2 cellular contexts compared by ENCODE assay signal in genomic region chr2:150911766-150912280, GRCh38.
TF ChIP-seq lines count a peak whose summit lies in the region.

No MANE protein-coding gene starts in this region.

TF ChIP-seq in SK-N-SH, 30 proteins besides CTCF, POLR2A, EP300 and RAD21 (continued from another document):
- no peak for TF ChIP-seq USF1 (IDR thresholded peaks at IDR 0.05; ENCODE audit: borderline replicate concordance, low read depth)
- no peak for TF ChIP-seq EZH2phosphoT487 (IDR thresholded peaks at IDR 0.05; ENCODE audit: borderline replicate concordance, low read depth)
- no peak for TF ChIP-seq GABPA (IDR thresholded peaks at IDR 0.05; ENCODE audit: low read depth)
- TF ChIP-seq ZBTB33 (IDR thresholded peaks at IDR 0.05; ENCODE audit: borderline replicate concordance, low read depth) = no peak
- TF ChIP-seq MXI1 (IDR thresholded peaks at IDR 0.05; ENCODE audit: low read depth, low read length) = no peak
- TF ChIP-seq GATA2 (CRISPR knock-in tag; IDR thresholded peaks at IDR 0.05) = no peak
- TF ChIP-seq, protein P1, sequence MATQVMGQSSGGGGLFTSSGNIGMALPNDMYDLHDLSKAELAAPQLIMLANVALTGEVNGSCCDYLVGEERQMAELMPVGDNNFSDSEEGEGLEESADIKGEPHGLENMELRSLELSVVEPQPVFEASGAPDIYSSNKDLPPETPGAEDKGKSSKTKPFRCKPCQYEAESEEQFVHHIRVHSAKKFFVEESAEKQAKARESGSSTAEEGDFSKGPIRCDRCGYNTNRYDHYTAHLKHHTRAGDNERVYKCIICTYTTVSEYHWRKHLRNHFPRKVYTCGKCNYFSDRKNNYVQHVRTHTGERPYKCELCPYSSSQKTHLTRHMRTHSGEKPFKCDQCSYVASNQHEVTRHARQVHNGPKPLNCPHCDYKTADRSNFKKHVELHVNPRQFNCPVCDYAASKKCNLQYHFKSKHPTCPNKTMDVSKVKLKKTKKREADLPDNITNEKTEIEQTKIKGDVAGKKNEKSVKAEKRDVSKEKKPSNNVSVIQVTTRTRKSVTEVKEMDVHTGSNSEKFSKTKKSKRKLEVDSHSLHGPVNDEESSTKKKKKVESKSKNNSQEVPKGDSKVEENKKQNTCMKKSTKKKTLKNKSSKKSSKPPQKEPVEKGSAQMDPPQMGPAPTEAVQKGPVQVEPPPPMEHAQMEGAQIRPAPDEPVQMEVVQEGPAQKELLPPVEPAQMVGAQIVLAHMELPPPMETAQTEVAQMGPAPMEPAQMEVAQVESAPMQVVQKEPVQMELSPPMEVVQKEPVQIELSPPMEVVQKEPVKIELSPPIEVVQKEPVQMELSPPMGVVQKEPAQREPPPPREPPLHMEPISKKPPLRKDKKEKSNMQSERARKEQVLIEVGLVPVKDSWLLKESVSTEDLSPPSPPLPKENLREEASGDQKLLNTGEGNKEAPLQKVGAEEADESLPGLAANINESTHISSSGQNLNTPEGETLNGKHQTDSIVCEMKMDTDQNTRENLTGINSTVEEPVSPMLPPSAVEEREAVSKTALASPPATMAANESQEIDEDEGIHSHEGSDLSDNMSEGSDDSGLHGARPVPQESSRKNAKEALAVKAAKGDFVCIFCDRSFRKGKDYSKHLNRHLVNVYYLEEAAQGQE (IDR thresholded peaks at IDR 0.05; ENCODE audit: low read depth, low read length) = no peak
- TF ChIP-seq, protein P2, sequence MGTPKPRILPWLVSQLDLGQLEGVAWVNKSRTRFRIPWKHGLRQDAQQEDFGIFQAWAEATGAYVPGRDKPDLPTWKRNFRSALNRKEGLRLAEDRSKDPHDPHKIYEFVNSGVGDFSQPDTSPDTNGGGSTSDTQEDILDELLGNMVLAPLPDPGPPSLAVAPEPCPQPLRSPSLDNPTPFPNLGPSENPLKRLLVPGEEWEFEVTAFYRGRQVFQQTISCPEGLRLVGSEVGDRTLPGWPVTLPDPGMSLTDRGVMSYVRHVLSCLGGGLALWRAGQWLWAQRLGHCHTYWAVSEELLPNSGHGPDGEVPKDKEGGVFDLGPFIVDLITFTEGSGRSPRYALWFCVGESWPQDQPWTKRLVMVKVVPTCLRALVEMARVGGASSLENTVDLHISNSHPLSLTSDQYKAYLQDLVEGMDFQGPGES (IDR thresholded peaks at IDR 0.05; ENCODE audit: low read depth, low read length) = no peak
- TF ChIP-seq FOXJ3 (CRISPR knock-in tag; IDR thresholded peaks at IDR 0.05) = no peak
- TF ChIP-seq FOSL2 (IDR thresholded peaks at IDR 0.05; ENCODE audit: borderline replicate concordance, low read depth) = no peak
- no peak for TF ChIP-seq TEAD4 (IDR thresholded peaks at IDR 0.05; ENCODE audit: borderline replicate concordance, insufficient read depth)

TF ChIP-seq in SK-N-SH treated with all-trans-retinoic acid at 6 μM for 48 hours, 23 proteins besides CTCF, POLR2A, EP300 and RAD21 (continued from another document):
- TF ChIP-seq GLIS3 (CRISPR knock-in tag; IDR thresholded peaks at IDR 0.05) (no peak), TOX (CRISPR knock-in tag; IDR thresholded peaks at IDR 0.05; ENCODE audit: borderline replicate concordance) (no peak), SNAI2 (CRISPR knock-in tag; IDR thresholded peaks at IDR 0.05) (no peak), TCF4 (CRISPR knock-in tag; IDR thresholded peaks at IDR 0.05; ENCODE audit: borderline replicate concordance) (no peak), ISL1 (CRISPR knock-in tag; IDR thresholded peaks at IDR 0.05) (no peak), CSRNP3 (CRISPR knock-in tag; IDR thresholded peaks at IDR 0.05) (no peak), ESRRG (CRISPR knock-in tag; IDR thresholded peaks at IDR 0.05) (no peak), ZNF8 (CRISPR knock-in tag; IDR thresholded peaks at IDR 0.05) (no peak)
TF ChIP-seq in SK-N-SH treated with all-trans-retinoic acid at 6 μM for 48 hours: peak in this region for 0.
